ENCODE assay signal across 34 cellular contexts in genomic region chr4:171947389-171947788, GRCh38.
"Had no signal": no experiment of that assay in that cellular context is flagged by ENCODE, and none has a peak within 500 bp of the region (broad histone marks: within the 10 kb centered on the region; RNA-seq: fewer than 3 reads in every experiment).

No MANE protein-coding gene starts in this region.

- H3K4me1 Mint-ChIP-seq: activated CD4-positive, alpha-beta memory T cell treated with anti-CD3 and anti-CD28 coated beads, Interleukin-2, amount 10 ng/mL, durations not matched to agents 7 days and 5 days; activated CD8-positive, alpha-beta memory T cell treated with anti-CD3 and anti-CD28 coated beads, Interleukin-2, amount 10 ng/mL, durations not matched to agents 7 days and 5 days; activated naive CD8-positive, alpha-beta T cell treated with anti-CD3 and anti-CD28 coated beads for 36 hours had no signal

- ATAC-seq: activated CD8-positive, alpha-beta memory T cell treated with anti-CD3 and anti-CD28 coated beads, Interleukin-2, amount 10 ng/mL, durations not matched to agents 7 days and 5 days had no signal

- H3K27ac ChIP-seq: brain microvascular endothelial cell, VCaP had no signal

- H3K36me3 ChIP-seq: brain microvascular endothelial cell had no signal

- H3K27ac Mint-ChIP-seq: activated CD4-positive, alpha-beta memory T cell treated with anti-CD3 and anti-CD28 coated beads, Interleukin-2, amount 10 ng/mL, durations not matched to agents 7 days and 5 days; activated CD8-positive, alpha-beta memory T cell treated with anti-CD3 and anti-CD28 coated beads, Interleukin-2, amount 10 ng/mL, durations not matched to agents 7 days and 5 days; activated naive CD8-positive, alpha-beta T cell treated with anti-CD3 and anti-CD28 coated beads for 36 hours had no signal

- H3K27me3 Mint-ChIP-seq: activated CD4-positive, alpha-beta memory T cell treated with anti-CD3 and anti-CD28 coated beads, Interleukin-2, amount 10 ng/mL, durations not matched to agents 7 days and 5 days; activated CD8-positive, alpha-beta memory T cell treated with anti-CD3 and anti-CD28 coated beads, Interleukin-2, amount 10 ng/mL, durations not matched to agents 7 days and 5 days; activated naive CD8-positive, alpha-beta T cell treated with anti-CD3 and anti-CD28 coated beads for 36 hours had no signal

- H3K4me3 Mint-ChIP-seq: activated CD4-positive, alpha-beta memory T cell treated with anti-CD3 and anti-CD28 coated beads, Interleukin-2, amount 10 ng/mL, durations not matched to agents 7 days and 5 days; activated CD8-positive, alpha-beta memory T cell treated with anti-CD3 and anti-CD28 coated beads, Interleukin-2, amount 10 ng/mL, durations not matched to agents 7 days and 5 days; activated naive CD8-positive, alpha-beta T cell treated with anti-CD3 and anti-CD28 coated beads for 36 hours had no signal

- DNase-seq: activated CD4-positive, alpha-beta memory T cell treated with anti-CD3 and anti-CD28 coated beads, Interleukin-2, amount 10 ng/mL, durations not matched to agents 7 days and 5 days; activated CD4-positive, alpha-beta T cell treated with anti-CD3 and anti-CD28 coated beads for 1 hour; activated CD4-positive, alpha-beta T cell treated with anti-CD3 and anti-CD28 coated beads for 48 hours; activated CD4-positive, CD25-positive, alpha-beta regulatory T cell; activated CD8-positive, alpha-beta memory T cell treated with anti-CD3 and anti-CD28 coated beads for 24 hours; activated CD8-positive, alpha-beta memory T cell treated with anti-CD3 and anti-CD28 coated beads, Interleukin-2, amount 10 ng/mL, durations not matched to agents 7 days and 5 days; activated CD8-positive, alpha-beta memory T cell treated with anti-CD3 and anti-CD28 coated beads, Interleukin-2, amount 50 U/mL, for 48 hours; activated effector memory CD4-positive, alpha-beta T cell treated with Interleukin-2 at 50 U/mL for 16 hours; activated naive CD4-positive, alpha-beta T cell treated with anti-CD3 and anti-CD28 coated beads, Interleukin-2, amount 50 U/mL, for 16 hours; activated naive CD8-positive, alpha-beta T cell treated with anti-CD3 and anti-CD28 coated beads for 36 hours; activated T-cell treated with anti-CD3 and anti-CD28 coated beads, Interleukin-2, amount 50 U/mL, for 48 hours; amniotic stem cell; aorta; brain microvascular endothelial cell; MM.1S; MV-4-11; NCI-H1092 treated with DMSO at 0.1 percent for 48 hours; NCI-H1417; NCI-H146; NCI-H187; NCI-H2029 treated with DMSO at 0.1 percent for 48 hours; NCI-H2107; NCI-H2171; NCI-H510A; NCI-H526; NCI-H748 treated with DMSO at 0.1 percent for 48 hours; NK-92 treated with Interleukin-12 subunit alpha and Interleukin-12 subunit beta, amount 100 ng/mL, for 24 hours; OCI-M1; Right ventricle myocardium superior; SW 1271; T-helper 1 cell; T-helper 2 cell; T-helper 9 cell had no signal

- H3K36me3 Mint-ChIP-seq: activated CD8-positive, alpha-beta memory T cell treated with anti-CD3 and anti-CD28 coated beads, Interleukin-2, amount 10 ng/mL, durations not matched to agents 7 days and 5 days; activated naive CD8-positive, alpha-beta T cell treated with anti-CD3 and anti-CD28 coated beads for 36 hours had no signal

- H3K27me3 ChIP-seq: brain microvascular endothelial cell had no signal
